In the genomic region with DNA sequence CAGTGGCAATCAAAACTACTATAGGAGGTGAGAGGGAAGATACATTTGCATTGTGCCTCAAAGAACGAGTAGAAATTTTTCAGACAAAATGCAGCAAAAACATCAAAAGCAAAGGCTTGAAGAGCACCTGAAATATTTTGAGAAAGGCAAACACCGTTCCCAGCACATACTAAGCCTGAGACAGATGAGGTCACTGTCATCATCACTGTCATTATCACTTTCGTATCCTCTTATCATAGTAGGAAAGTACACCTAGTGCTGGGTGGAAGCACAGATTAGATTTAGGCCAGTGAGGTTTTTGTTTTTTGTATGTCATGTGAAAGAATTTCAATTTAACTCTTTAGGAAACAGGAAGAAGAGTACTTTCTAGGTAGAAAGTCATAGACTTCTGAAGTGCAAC, we compare ENCODE assay signal across 25 cellular contexts.
DNase-seq lines count a peak whose midpoint lies in the region; ATAC-seq, FAIRE-seq and TF ChIP-seq lines count a peak whose summit lies in the region.
"Had no signal": no experiment of that assay in that cellular context is flagged by ENCODE, and none has a peak within 500 bp of the region (broad histone marks: within the 10 kb centered on the region; RNA-seq: fewer than 3 reads in every experiment).

No MANE protein-coding gene starts in this region.

- no peak overlapping the region for H2BK120ac ChIP-seq in mesendoderm (ENCODE audit: low read depth, low read length)

- H3K27me3 ChIP-seq in left ventricle myocardium inferior (ENCODE audit: low read depth) (no peaks in the 10 kb centered on the region), mesendoderm (ENCODE audit: insufficient read depth, low read length, poor library complexity) (no peaks in the 10 kb centered on the region), vagina (no peaks in the 10 kb centered on the region)
- H3K27me3 ChIP-seq: BE2C, BLaER1 had no signal

- H2AK5ac ChIP-seq in mesendoderm (ENCODE audit: low read length), result no peak overlapping the region

- no peaks in the 10 kb centered on the region for H3K79me2 ChIP-seq in mesendoderm (ENCODE audit: control insufficient read depth, insufficient read depth, low read length)

- no peak overlapping the region for H4K5ac ChIP-seq in mesendoderm (ENCODE audit: low read length)

- H4K8ac ChIP-seq in mesendoderm (ENCODE audit: low read depth, low read length), result no peak overlapping the region

- no peak for TF ChIP-seq RAD21 in A549 (conservative IDR thresholded peaks at IDR 0.05 in 1 of 2, IDR thresholded peaks at IDR 0.05 in 1 of 2)

- POLR2A ChIA-PET in A549 (lab: Yijun Ruan, JAX), result no interaction called here

- peaks cover 1% of the 10 kb centered on the region for H3K79me1 ChIP-seq in mesendoderm (ENCODE audit: low read length)

- H3K23ac ChIP-seq in mesendoderm (ENCODE audit: low read length), result no peak overlapping the region

- H3K9me3 ChIP-seq in left ventricle myocardium inferior (replicated peaks) (no peaks in the 10 kb centered on the region), A549 (no peaks in the 10 kb centered on the region), vagina (no peaks in the 10 kb centered on the region)
- H3K9me3 ChIP-seq: BE2C, BLaER1 had no signal

- TF ChIP-seq EP300 in A549 (IDR thresholded peaks at IDR 0.05), result no peak

- no peak overlapping the region for H3K9ac ChIP-seq in mesendoderm (ENCODE audit: low read length)
- H3K9ac ChIP-seq: BLaER1 had no signal

- H3K27ac ChIP-seq in left ventricle myocardium inferior (replicated peaks) (no peak overlapping the region), A549 (no peak overlapping the region), mesendoderm (ENCODE audit: low read depth, low read length) (no peak overlapping the region), vagina (no peak overlapping the region)
- H3K27ac ChIP-seq: 22Rv1, BLaER1 had no signal

- H3K4me2 ChIP-seq in A549 (no peak overlapping the region), mesendoderm (ENCODE audit: low read length) (no peak overlapping the region)
- H3K4me2 ChIP-seq: BLaER1 had no signal

- no peaks in the 10 kb centered on the region for H3K36me3 ChIP-seq in left ventricle myocardium inferior
- H3K36me3 ChIP-seq in mesendoderm (ENCODE audit: control insufficient read depth, insufficient read depth, low read length), result peaks cover 4% of the 10 kb centered on the region
- no peaks in the 10 kb centered on the region for H3K36me3 ChIP-seq in vagina
- H3K36me3 ChIP-seq: BLaER1 had no signal

- no peak overlapping the region for H2BK5ac ChIP-seq in mesendoderm (ENCODE audit: low read length)

- CTCF ChIA-PET in A549 (lab: Yijun Ruan, JAX), result interaction anchor here (1.5 kb wide), 1 partner anchor 13 kb away, joined by 3 read pairs; no protein-coding TSS in a partner anchor

- no peak overlapping the region for H3K18ac ChIP-seq in mesendoderm (ENCODE audit: low read length)

- intact Hi-C loops in left ventricle myocardium superior (cut with micrococcal nuclease) (no loop called here), left ventricle myocardium inferior (cut with micrococcal nuclease) (no loop called here), vagina (cut with DNase I) (no loop called here)

- H2BK15ac ChIP-seq in mesendoderm (replicated peaks; ENCODE audit: low read depth), result no peak overlapping the region

- no peak overlapping the region for H3K4ac ChIP-seq in mesendoderm (ENCODE audit: low read depth, low read length)

- ATAC-seq in left ventricle myocardium superior (peak; percentile 26), A549 (no peak)
- ATAC-seq: GM12878 had no signal

- DNase-seq in left ventricle myocardium superior (no peak), left ventricle myocardium inferior (no peak), A549 (ENCODE audit: low read depth in 1 of 2, low spot score in 1 of 2) (no peak), mesendoderm (peak; percentile 40), vagina (ENCODE audit: extremely low spot score in 2 of 2) (no peak), NCI-H1092 treated with DMSO at 0.1 percent for 48 hours (lab: John Stamatoyannopoulos, UW) (no peak)
- DNase-seq: ACHN; BE2C; C1 segment of cervical spinal cord; CD4-positive, alpha-beta memory T cell; CD4-positive, CD25-positive, alpha-beta regulatory T cell; CD8-positive, alpha-beta memory T cell; COR-L47; DMS 273 treated with DMSO at 0.1 percent for 48 hours; DMS153; DMS53; DMS79; DND-41; EL; GDM1 had no signal

- WGBS in A549 (ENCODE audit: missing lambda C conversion rate), result 49% methylated on average over 3 of the region's 3 CpGs
- WGBS in mesendoderm (ENCODE audit: extremely low coverage, insufficient coverage, low lambda C conversion rate), result no CpG with 5 or more reads among the region's 3 CpGs

- H3K56ac ChIP-seq in mesendoderm (ENCODE audit: low read length), result no peak overlapping the region

- TF ChIP-seq POLR2A in A549 (IDR thresholded peaks at IDR 0.05; ENCODE audit: low read length), result no peak
- no peak for TF ChIP-seq POLR2A in vagina (IDR thresholded peaks at IDR 0.05)

- no peak for TF ChIP-seq CTCF in left ventricle myocardium inferior (IDR thresholded peaks at IDR 0.05; ENCODE audit: borderline replicate concordance)
- TF ChIP-seq CTCF in A549 (IDR thresholded peaks at IDR 0.05), result no peak
- no peak for TF ChIP-seq CTCF in vagina (IDR thresholded peaks at IDR 0.05)

- H3K4me1 ChIP-seq in left ventricle myocardium inferior (peaks cover 9% of the 10 kb centered on the region), A549 (no peaks in the 10 kb centered on the region), mesendoderm (ENCODE audit: control insufficient read depth, low read depth, low read length) (no peaks in the 10 kb centered on the region), vagina (no peaks in the 10 kb centered on the region)
- H3K4me1 ChIP-seq: BE2C, BLaER1 had no signal

- peak; percentile 32 for FAIRE-seq in A549 (lab: Jason Lieb, UNC)
- FAIRE-seq: GM12878, GM12892, GM18507 had no signal

- H3K4me3 ChIP-seq in left ventricle myocardium inferior, result no peak overlapping the region
- no peak overlapping the region for H3K4me3 ChIP-seq in A549
- H3K4me3 ChIP-seq in mesendoderm (ENCODE audit: low read length), result no peak overlapping the region
- H3K4me3 ChIP-seq in vagina, result no peak overlapping the region
- H3K4me3 ChIP-seq: BLaER1, GM12878 had no signal

TF ChIP-seq in A549, 52 proteins besides CTCF, POLR2A, EP300 and RAD21:
- TF ChIP-seq RFX5 (IDR thresholded peaks at IDR 0.05), result no peak
- TF ChIP-seq MAFK (IDR thresholded peaks at IDR 0.05; ENCODE audit: partially characterized antibody), result no peak
- TF ChIP-seq JUN (IDR thresholded peaks at IDR 0.05), result no peak
- TF ChIP-seq, protein P1, sequence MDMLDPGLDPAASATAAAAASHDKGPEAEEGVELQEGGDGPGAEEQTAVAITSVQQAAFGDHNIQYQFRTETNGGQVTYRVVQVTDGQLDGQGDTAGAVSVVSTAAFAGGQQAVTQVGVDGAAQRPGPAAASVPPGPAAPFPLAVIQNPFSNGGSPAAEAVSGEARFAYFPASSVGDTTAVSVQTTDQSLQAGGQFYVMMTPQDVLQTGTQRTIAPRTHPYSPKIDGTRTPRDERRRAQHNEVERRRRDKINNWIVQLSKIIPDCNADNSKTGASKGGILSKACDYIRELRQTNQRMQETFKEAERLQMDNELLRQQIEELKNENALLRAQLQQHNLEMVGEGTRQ (IDR thresholded peaks at IDR 0.05), result no peak
- no peak for TF ChIP-seq ZNF302 (CRISPR knock-in tag; IDR thresholded peaks at IDR 0.05)
- TF ChIP-seq BHLHE40 (IDR thresholded peaks at IDR 0.05; ENCODE audit: low read depth, low read length), result no peak
- TF ChIP-seq RARB (CRISPR knock-in tag; IDR thresholded peaks at IDR 0.05), result no peak
- TF ChIP-seq, protein P2, sequence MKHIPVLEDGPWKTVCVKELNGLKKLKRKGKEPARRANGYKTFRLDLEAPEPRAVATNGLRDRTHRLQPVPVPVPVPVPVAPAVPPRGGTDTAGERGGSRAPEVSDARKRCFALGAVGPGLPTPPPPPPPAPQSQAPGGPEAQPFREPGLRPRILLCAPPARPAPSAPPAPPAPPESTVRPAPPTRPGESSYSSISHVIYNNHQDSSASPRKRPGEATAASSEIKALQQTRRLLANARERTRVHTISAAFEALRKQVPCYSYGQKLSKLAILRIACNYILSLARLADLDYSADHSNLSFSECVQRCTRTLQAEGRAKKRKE (CRISPR knock-in tag; IDR thresholded peaks at IDR 0.05; ENCODE audit: low read depth), result no peak
- TF ChIP-seq, protein P3, sequence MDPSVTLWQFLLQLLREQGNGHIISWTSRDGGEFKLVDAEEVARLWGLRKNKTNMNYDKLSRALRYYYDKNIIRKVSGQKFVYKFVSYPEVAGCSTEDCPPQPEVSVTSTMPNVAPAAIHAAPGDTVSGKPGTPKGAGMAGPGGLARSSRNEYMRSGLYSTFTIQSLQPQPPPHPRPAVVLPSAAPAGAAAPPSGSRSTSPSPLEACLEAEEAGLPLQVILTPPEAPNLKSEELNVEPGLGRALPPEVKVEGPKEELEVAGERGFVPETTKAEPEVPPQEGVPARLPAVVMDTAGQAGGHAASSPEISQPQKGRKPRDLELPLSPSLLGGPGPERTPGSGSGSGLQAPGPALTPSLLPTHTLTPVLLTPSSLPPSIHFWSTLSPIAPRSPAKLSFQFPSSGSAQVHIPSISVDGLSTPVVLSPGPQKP (IDR thresholded peaks at IDR 0.05; ENCODE audit: low read depth, low read length), result no peak
- TF ChIP-seq, protein P4, sequence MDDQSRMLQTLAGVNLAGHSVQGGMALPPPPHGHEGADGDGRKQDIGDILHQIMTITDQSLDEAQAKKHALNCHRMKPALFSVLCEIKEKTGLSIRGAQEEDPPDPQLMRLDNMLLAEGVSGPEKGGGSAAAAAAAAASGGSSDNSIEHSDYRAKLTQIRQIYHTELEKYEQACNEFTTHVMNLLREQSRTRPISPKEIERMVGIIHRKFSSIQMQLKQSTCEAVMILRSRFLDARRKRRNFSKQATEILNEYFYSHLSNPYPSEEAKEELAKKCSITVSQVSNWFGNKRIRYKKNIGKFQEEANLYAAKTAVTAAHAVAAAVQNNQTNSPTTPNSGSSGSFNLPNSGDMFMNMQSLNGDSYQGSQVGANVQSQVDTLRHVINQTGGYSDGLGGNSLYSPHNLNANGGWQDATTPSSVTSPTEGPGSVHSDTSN (IDR thresholded peaks at IDR 0.05), result no peak
- TF ChIP-seq CHD4 (IDR thresholded peaks at IDR 0.05; ENCODE audit: borderline replicate concordance), result no peak
- no peak for TF ChIP-seq EHF (CRISPR knock-in tag; IDR thresholded peaks at IDR 0.05)
- TF ChIP-seq RCOR1 (IDR thresholded peaks at IDR 0.05; ENCODE audit: low read depth, low read length), result no peak
- no peak for TF ChIP-seq HOXB13 (CRISPR knock-in tag; IDR thresholded peaks at IDR 0.05; ENCODE audit: low read depth)
- no peak for TF ChIP-seq HEYL (CRISPR knock-in tag; IDR thresholded peaks at IDR 0.05)
